In the genomic region with DNA sequence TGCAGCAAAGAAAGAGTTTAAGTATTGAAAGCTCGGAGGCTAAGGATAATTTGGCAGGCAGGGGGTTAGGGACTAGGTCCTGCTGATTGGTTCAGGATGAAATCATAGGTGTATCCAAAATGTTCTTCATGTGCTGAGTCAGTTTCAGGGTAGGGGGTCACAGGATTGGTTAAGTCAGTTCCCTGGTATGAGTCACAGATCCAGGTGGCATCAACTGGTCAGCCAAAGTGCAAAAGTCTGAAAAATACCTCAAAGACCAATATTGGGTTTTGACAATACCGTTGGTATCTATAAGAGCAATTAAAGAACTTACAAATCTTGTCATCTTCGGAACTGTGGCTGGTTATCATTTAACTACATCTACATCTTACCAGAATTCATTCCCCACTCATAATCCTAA, we compare ENCODE assay signal across 18 cellular contexts. TPM values are rescaled to one million over a fixed set of nuclear protein-coding genes. Genes with fewer than 3 reads are reported as not detected.
DNase-seq lines count a peak whose midpoint lies in the region; ATAC-seq and TF ChIP-seq lines count a peak whose summit lies in the region.
"Had no signal": no experiment of that assay in that cellular context is flagged by ENCODE, and none has a peak within 500 bp of the region (broad histone marks: within the 10 kb centered on the region; RNA-seq: fewer than 3 reads in every experiment).

No MANE protein-coding gene starts in this region.

- H3K36me3 ChIP-seq in right lobe of liver: no peaks in the 10 kb centered on the region
- H3K36me3 ChIP-seq: lower lobe of right lung, neutrophil had no signal

- peak; percentile 7 to 8 for ATAC-seq in activated CD4-positive, CD25-positive, alpha-beta regulatory T cell treated with anti-CD3 and anti-CD28 coated beads, Interleukin-2, amount 50 U/mL, for 24 hours
- ATAC-seq in HG03159 (IDR thresholded peaks at IDR 0.05; ENCODE audit: unreplicated experiment) (peak; percentile 2), right lobe of liver (no peak)
- no peak for ATAC-seq in activated naive CD8-positive, alpha-beta T cell treated with anti-CD3 and anti-CD28 coated beads, Interleukin-2, amount 10 ng/mL, durations not matched to agents 7 days and 5 days (ENCODE audit: low read depth)
- ATAC-seq: lower lobe of right lung had no signal

- no peak overlapping the region for H3K27ac ChIP-seq in right lobe of liver
- H3K27ac ChIP-seq: 22Rv1, lower lobe of right lung, neutrophil had no signal

- H3K4me3 ChIP-seq in foreskin fibroblast (ENCODE audit: low read depth in 1 of 2, low read length in 2 of 2) (no peak overlapping the region), right lobe of liver (no peak overlapping the region)
- H3K4me3 ChIP-seq: lower lobe of right lung had no signal

- 53% methylated on average over 3 of the region's 3 CpGs for WGBS in right lobe of liver (ENCODE audit: insufficient coverage, low coverage, low lambda C conversion rate, missing lambda C conversion rate)

- TF ChIP-seq CTCF in foreskin fibroblast (IDR thresholded peaks at IDR 0.05; ENCODE audit: low read depth, low read length): no peak
- no peak for TF ChIP-seq CTCF in right lobe of liver (IDR thresholded peaks at IDR 0.05)
- TF ChIP-seq CTCF in GM10266 (IDR thresholded peaks at IDR 0.05; ENCODE audit: control insufficient read depth, insufficient read depth, low read depth, missing control alignments): no peak

- H3K9me3 ChIP-seq in right lobe of liver: no peaks in the 10 kb centered on the region
- H3K9me3 ChIP-seq: lower lobe of right lung, neutrophil had no signal

- H3K9me3 Mint-ChIP-seq in activated naive CD8-positive, alpha-beta T cell treated with anti-CD3 and anti-CD28 coated beads, Interleukin-2, amount 10 ng/mL, durations not matched to agents 7 days and 5 days: peaks cover 3% of the 10 kb centered on the region

- peaks cover 37% of the 10 kb centered on the region for H3K4me1 Mint-ChIP-seq in activated naive CD8-positive, alpha-beta T cell treated with anti-CD3 and anti-CD28 coated beads, Interleukin-2, amount 10 ng/mL, durations not matched to agents 7 days and 5 days

- peak overlapping the region; percentile 57 for H3K4me3 Mint-ChIP-seq in activated naive CD8-positive, alpha-beta T cell treated with anti-CD3 and anti-CD28 coated beads, Interleukin-2, amount 10 ng/mL, durations not matched to agents 7 days and 5 days

- intact Hi-C loops in right lobe of liver (cut with DNase I): no loop called here

- peak overlapping the region; percentile 72 for H3K27ac Mint-ChIP-seq in activated naive CD8-positive, alpha-beta T cell treated with anti-CD3 and anti-CD28 coated beads, Interleukin-2, amount 10 ng/mL, durations not matched to agents 7 days and 5 days

- no peaks in the 10 kb centered on the region for H3K4me1 ChIP-seq in right lobe of liver
- H3K4me1 ChIP-seq: lower lobe of right lung had no signal

- POLR2A ChIA-PET in activated naive CD8-positive, alpha-beta T cell treated with anti-CD3 and anti-CD28 coated beads, Interleukin-2, amount 10 ng/mL, durations not matched to agents 7 days and 5 days (lab: Charles Lee): interaction anchor here (1.0 to 3.4 kb wide), 6 partner anchors 12 to 99 kb away, joined by 3 to 22 read pairs (median 9); a partner anchor contains a TSS

- no peak for DNase-seq in activated CD4-positive, CD25-positive, alpha-beta regulatory T cell treated with anti-CD3 and anti-CD28 coated beads, Interleukin-2, amount 50 U/mL, for 72 hours
- no peak for DNase-seq in activated naive CD8-positive, alpha-beta T cell treated with anti-CD3 and anti-CD28 coated beads, Interleukin-2, amount 10 ng/mL, durations not matched to agents 7 days and 5 days
- DNase-seq in renal cortical epithelial cell (ENCODE audit: low read depth) (peak; percentile 31), foreskin fibroblast (no peak), right lobe of liver (no peak), GM10266 (ENCODE audit: extremely low spot score) (no peak)
- DNase-seq: erythroblast, GDM1, hypothalamus, lower lobe of right lung, NCI-H1105 treated with DMSO at 0.1 percent for 48 hours, NCI-H446, substantia nigra, SW 1271 had no signal

- H3K36me3 Mint-ChIP-seq in activated naive CD8-positive, alpha-beta T cell treated with anti-CD3 and anti-CD28 coated beads, Interleukin-2, amount 10 ng/mL, durations not matched to agents 7 days and 5 days: peaks cover 10% of the 10 kb centered on the region

- no peaks in the 10 kb centered on the region for H3K27me3 Mint-ChIP-seq in activated naive CD8-positive, alpha-beta T cell treated with anti-CD3 and anti-CD28 coated beads, Interleukin-2, amount 10 ng/mL, durations not matched to agents 7 days and 5 days

- no peak for TF ChIP-seq POLR2A in right lobe of liver (IDR thresholded peaks at IDR 0.05)

- peaks cover 0 to 6% of the 10 kb centered on the region in 2 donors for H3K27me3 ChIP-seq in right lobe of liver
- H3K27me3 ChIP-seq: neutrophil had no signal

RNA-seq across cellular contexts. Expression of a gene that starts 25.6 kb away (rescaled TPM):
- total RNA-seq in activated naive CD8-positive, alpha-beta T cell treated with anti-CD3 and anti-CD28 coated beads, Interleukin-2, amount 10 ng/mL, durations not matched to agents 7 days and 5 days: 1 to 10 TPM; 8.2 to 9.5 TPM
- total RNA-seq in renal cortical epithelial cell (0.50 and 1.7 TPM in 2 replicates), right lobe of liver (under 1 TPM in 5 of 6 experiments, not detected in 1; 0.07 to 0.37 (median 0.12) TPM)

Comparison
In these comparisons a context has a peak if more than half of its experiments do, and no peak if none do; other contexts are left out.
1. ATAC-seq: peak in activated CD4-positive, CD25-positive, alpha-beta regulatory T cell treated with anti-CD3 and anti-CD28 coated beads, Interleukin-2, amount 50 U/mL, for 24 hours (2 of 2) and HG03159 (single experiment); none in activated naive CD8-positive, alpha-beta T cell treated with anti-CD3 and anti-CD28 coated beads, Interleukin-2, amount 10 ng/mL, durations not matched to agents 7 days and 5 days (single experiment) and right lobe of liver (0 of 4).